Comparison of ENCODE assay signal across 9 cellular contexts in genomic region chr11:27719575-27719925, GRCh38. TPM values are rescaled to one million over a fixed set of nuclear protein-coding genes. Genes with fewer than 3 reads are reported as not detected.
A peak's percentile ranks its signal among the peaks of the same experiment; 100 is the strongest.
DNase-seq lines count a peak whose midpoint lies in the region; ATAC-seq and TF ChIP-seq lines count a peak whose summit lies in the region.
"Had no signal": no experiment of that assay in that cellular context is flagged by ENCODE, and none has a peak within 500 bp of the region (broad histone marks: within the 10 kb centered on the region; RNA-seq: fewer than 3 reads in every experiment).

No MANE protein-coding gene starts in this region.

- H3K36me3 Mint-ChIP-seq in chondrocyte (ENCODE audit: low read depth) (no peaks in the 10 kb centered on the region), mesothelial cell of epicardium (no peaks in the 10 kb centered on the region)
- peaks cover 5% of the 10 kb centered on the region for H3K36me3 Mint-ChIP-seq in activated CD8-positive, alpha-beta memory T cell treated with anti-CD3 and anti-CD28 coated beads, Interleukin-2, amount 10 ng/mL, durations not matched to agents 7 days and 5 days

- H3K4me1 Mint-ChIP-seq in chondrocyte (ENCODE audit: low read depth) = peaks cover 50% of the 10 kb centered on the region
- peaks cover 32% of the 10 kb centered on the region for H3K4me1 Mint-ChIP-seq in mesothelial cell of epicardium
- peaks cover 6% of the 10 kb centered on the region for H3K4me1 Mint-ChIP-seq in activated CD8-positive, alpha-beta memory T cell treated with anti-CD3 and anti-CD28 coated beads, Interleukin-2, amount 10 ng/mL, durations not matched to agents 7 days and 5 days

- H3K4me3 Mint-ChIP-seq in chondrocyte (ENCODE audit: unreplicated experiment) (peak overlapping the region; percentile 85), mesothelial cell of epicardium (peak overlapping the region; percentile 82)
- no peak overlapping the region for H3K4me3 Mint-ChIP-seq in activated CD8-positive, alpha-beta memory T cell treated with anti-CD3 and anti-CD28 coated beads, Interleukin-2, amount 10 ng/mL, durations not matched to agents 7 days and 5 days

- H3K27me3 ChIP-seq in cardiac muscle cell = peaks cover 100% of the 10 kb centered on the region
- H3K27me3 ChIP-seq in upper lobe of right lung = peaks cover 79% of the 10 kb centered on the region

- TF ChIP-seq CTCF in cardiac muscle cell (IDR thresholded peaks at IDR 0.05; ENCODE audit: low read depth, low read length) = no peak
- no peak for TF ChIP-seq CTCF in chondrocyte (IDR thresholded peaks at IDR 0.05)
- TF ChIP-seq CTCF in mesothelial cell of epicardium (IDR thresholded peaks at IDR 0.05; ENCODE audit: unreplicated experiment) = no peak
- no peak for TF ChIP-seq CTCF in upper lobe of right lung (IDR thresholded peaks at IDR 0.05)

- intact Hi-C loops in left ventricle myocardium superior (cut with micrococcal nuclease) = no loop called here
- intact Hi-C loops in upper lobe of right lung (cut with DNase I) = no loop called here

- peak overlapping the region; percentile 37 for H3K4me3 ChIP-seq in cardiac muscle cell
- peak overlapping the region; percentile 26 for H3K4me3 ChIP-seq in upper lobe of right lung

- CTCF ChIA-PET in activated CD8-positive, alpha-beta memory T cell treated with anti-CD3 and anti-CD28 coated beads, Interleukin-2, amount 10 ng/mL, durations not matched to agents 7 days and 5 days (lab: Charles Lee) = interaction anchor here (1.4 kb wide), 1 partner anchor 20 kb away, joined by 5 read pairs; no protein-coding TSS in a partner anchor

- H3K27ac Mint-ChIP-seq in chondrocyte (ENCODE audit: unreplicated experiment) (peak overlapping the region; percentile 95), mesothelial cell of epicardium (no peak overlapping the region)
- no peak overlapping the region for H3K27ac Mint-ChIP-seq in activated CD8-positive, alpha-beta memory T cell treated with anti-CD3 and anti-CD28 coated beads, Interleukin-2, amount 10 ng/mL, durations not matched to agents 7 days and 5 days

- H3K4me1 ChIP-seq in cardiac muscle cell (ENCODE audit: low read depth) (peaks cover 4% of the 10 kb centered on the region), upper lobe of right lung (peaks cover 16% of the 10 kb centered on the region)

- no peak for ATAC-seq in left ventricle myocardium superior
- ATAC-seq in upper lobe of right lung = no peak
- ATAC-seq in activated CD8-positive, alpha-beta memory T cell treated with anti-CD3 and anti-CD28 coated beads, Interleukin-2, amount 10 ng/mL, durations not matched to agents 7 days and 5 days = no peak
- ATAC-seq in GM21390 (IDR thresholded peaks at IDR 0.05; ENCODE audit: unreplicated experiment) = no peak

- no peaks in the 10 kb centered on the region for H3K9me3 Mint-ChIP-seq in chondrocyte (ENCODE audit: low read depth)
- no peaks in the 10 kb centered on the region for H3K9me3 Mint-ChIP-seq in mesothelial cell of epicardium
- no peaks in the 10 kb centered on the region for H3K9me3 Mint-ChIP-seq in activated CD8-positive, alpha-beta memory T cell treated with anti-CD3 and anti-CD28 coated beads, Interleukin-2, amount 10 ng/mL, durations not matched to agents 7 days and 5 days (ENCODE audit: low read depth)

- no peak overlapping the region for H3K27ac ChIP-seq in cardiac muscle cell
- no peak overlapping the region for H3K27ac ChIP-seq in upper lobe of right lung

- DNase-seq in cardiac muscle cell (ENCODE audit: low read depth in 1 of 2, low spot score in 1 of 2) (no peak), left ventricle myocardium superior (no peak), chondrocyte (ENCODE audit: low spot score) (no peak), mesothelial cell of epicardium (ENCODE audit: low spot score in 2 of 2, unreplicated experiment in 2 of 2) (no peak), upper lobe of right lung (no peak), nucleus accumbens (lab: John Stamatoyannopoulos, UW) (no peak)
- no peak for DNase-seq in activated CD8-positive, alpha-beta memory T cell treated with anti-CD3 and anti-CD28 coated beads, Interleukin-2, amount 10 ng/mL, durations not matched to agents 7 days and 5 days
- DNase-seq: NCI-H2081 treated with DMSO at 0.1 percent for 48 hours had no signal

- H3K9me3 ChIP-seq in cardiac muscle cell (ENCODE audit: low read depth) (no peaks in the 10 kb centered on the region), upper lobe of right lung (no peaks in the 10 kb centered on the region)

- H3K27me3 Mint-ChIP-seq in chondrocyte (ENCODE audit: low read depth) = peaks cover 32% of the 10 kb centered on the region
- peaks cover 73% of the 10 kb centered on the region for H3K27me3 Mint-ChIP-seq in mesothelial cell of epicardium (ENCODE audit: low read depth)
- H3K27me3 Mint-ChIP-seq in activated CD8-positive, alpha-beta memory T cell treated with anti-CD3 and anti-CD28 coated beads, Interleukin-2, amount 10 ng/mL, durations not matched to agents 7 days and 5 days = peaks cover 68% of the 10 kb centered on the region

- H3K36me3 ChIP-seq in cardiac muscle cell (no peaks in the 10 kb centered on the region), upper lobe of right lung (no peaks in the 10 kb centered on the region)

RNA-seq across cellular contexts. Expression of gene BDNF, which starts 19.3 kb away (rescaled TPM):
- 0.36 and 0.70 TPM in 2 replicates for total RNA-seq in cardiac muscle cell
- 0.37 and 0.44 TPM in 2 replicates for polyA plus RNA-seq in cardiac muscle cell
- total RNA-seq in left ventricle myocardium superior = 2.4 TPM
- total RNA-seq in chondrocyte = 2.0 to 4.4 TPM (median 4.1 TPM) in 3 replicates
- total RNA-seq in mesothelial cell of epicardium = 7.1 to 8.5 TPM (median 7.9 TPM) in 3 replicates
- 4.3 TPM for total RNA-seq in upper lobe of right lung
- not detected for total RNA-seq in activated CD8-positive, alpha-beta memory T cell treated with anti-CD3 and anti-CD28 coated beads, Interleukin-2, amount 10 ng/mL, durations not matched to agents 7 days and 5 days
